ENCODE assay signal across 8 cellular contexts in the genomic region with DNA sequence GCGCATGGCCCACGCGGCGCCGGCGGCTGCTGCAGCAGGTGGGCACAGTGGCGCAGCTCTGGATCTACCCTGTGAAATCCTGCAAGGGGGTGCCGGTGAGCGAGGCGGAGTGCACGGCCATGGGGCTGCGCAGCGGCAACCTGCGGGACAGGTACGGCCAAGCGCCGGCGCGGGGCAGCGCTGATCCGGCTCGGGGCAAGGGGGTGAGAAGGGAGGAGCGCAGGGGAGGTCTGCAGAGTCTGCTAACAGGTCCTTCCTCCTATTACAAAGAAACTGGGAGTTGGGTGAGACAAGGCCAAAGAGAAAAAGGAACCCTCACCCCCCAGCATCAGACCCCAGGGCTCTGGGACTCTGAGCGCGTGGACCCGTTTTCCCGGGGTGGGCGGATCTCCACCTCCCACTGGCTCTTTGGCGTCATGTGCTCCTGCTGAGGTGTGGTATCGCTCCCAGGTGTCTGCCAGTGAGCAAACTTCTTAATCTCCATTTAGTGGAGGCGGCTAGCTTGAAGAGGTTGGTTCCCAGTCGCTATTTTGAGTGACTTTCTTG. TPM values are rescaled to one million over a fixed set of nuclear protein-coding genes. Genes with fewer than 3 reads are reported as not detected.
A peak's percentile ranks its signal among the peaks of the same experiment; 100 is the strongest.
DNase-seq lines count a peak whose midpoint lies in the region; ATAC-seq and TF ChIP-seq lines count a peak whose summit lies in the region.

No MANE protein-coding gene starts in this region.

- H3K4me1 ChIP-seq in BLaER1 treated with 17β-estradiol and CSF1 and Interleukin-3, amounts not matched to agents 10 nM and 100 nM, result peaks cover 0 to 24% (median 16%) of the 10 kb centered on the region in 10 experiments; a peak in 14 of 20 replicates
- H3K4me1 ChIP-seq in MM.1S (ENCODE audit: low read length), result no peaks in the 10 kb centered on the region
- H3K4me1 ChIP-seq in adipocyte (ENCODE audit: control insufficient read depth, insufficient read depth, low read length), result peaks cover 47% of the 10 kb centered on the region
- peaks cover 11% of the 10 kb centered on the region for H3K4me1 ChIP-seq in smooth muscle cell (ENCODE audit: low read depth)
- H3K4me1 ChIP-seq in Karpas-422 (ENCODE audit: low read length), result no peaks in the 10 kb centered on the region

- H3K9ac ChIP-seq in BLaER1 treated with 17β-estradiol and CSF1 and Interleukin-3, amounts not matched to agents 10 nM and 100 nM, result peak overlapping the region in 10 of 11 experiments; percentile 18 to 59 (median 38); a peak in 12 of 22 replicates
- peak overlapping the region; percentile 35; the same call in 1 of the 2 replicates for H3K9ac ChIP-seq in MM.1S (ENCODE audit: low read length)
- H3K9ac ChIP-seq in adipocyte (ENCODE audit: low read length), result peak overlapping the region; percentile 82
- H3K9ac ChIP-seq in smooth muscle cell (ENCODE audit: low read depth), result no peak overlapping the region
- no peak overlapping the region for H3K9ac ChIP-seq in Karpas-422 (ENCODE audit: low read length)

- peaks cover 0 to 12% (median 4%) of the 10 kb centered on the region in 11 experiments; a peak in 6 of 22 replicates for H3K9me3 ChIP-seq in BLaER1 treated with 17β-estradiol and CSF1 and Interleukin-3, amounts not matched to agents 10 nM and 100 nM (replicated peaks in 1 of 11)
- no peaks in the 10 kb centered on the region for H3K9me3 ChIP-seq in MM.1S (replicated peaks; ENCODE audit: insufficient read depth, low read length)
- no peaks in the 10 kb centered on the region for H3K9me3 ChIP-seq in adipocyte (ENCODE audit: control insufficient read depth, low read length)
- H3K9me3 ChIP-seq in smooth muscle cell (replicated peaks; ENCODE audit: low read depth), result no peaks in the 10 kb centered on the region
- no peaks in the 10 kb centered on the region for H3K9me3 ChIP-seq in Karpas-422 (ENCODE audit: low read length)

- H3K36me3 ChIP-seq in BLaER1 treated with 17β-estradiol and CSF1 and Interleukin-3, amounts not matched to agents 10 nM and 100 nM, result no peaks in the 10 kb centered on the region
- no peaks in the 10 kb centered on the region for H3K36me3 ChIP-seq in MM.1S (replicated peaks; ENCODE audit: insufficient read depth, low read length)
- H3K36me3 ChIP-seq in adipocyte (ENCODE audit: control insufficient read depth, insufficient read depth, low read length, severe bottlenecking), result peaks cover 22% of the 10 kb centered on the region
- H3K36me3 ChIP-seq in smooth muscle cell (ENCODE audit: low read depth), result no peaks in the 10 kb centered on the region
- H3K36me3 ChIP-seq in Karpas-422 (ENCODE audit: insufficient read depth, low read length), result no peaks in the 10 kb centered on the region

- no peak overlapping the region for H3K27ac ChIP-seq in BLaER1 treated with 17β-estradiol and CSF1 and Interleukin-3, amounts not matched to agents 10 nM and 100 nM
- H3K27ac ChIP-seq in MM.1S (ENCODE audit: low read length), result peak overlapping the region; percentile 11; the same call in 1 of the 2 replicates
- no peak overlapping the region for H3K27ac ChIP-seq in smooth muscle cell (ENCODE audit: low read depth)
- no peak overlapping the region for H3K27ac ChIP-seq in Karpas-422 (ENCODE audit: low read length)

- H4K20me1 ChIP-seq in BLaER1 treated with 17β-estradiol and CSF1 and Interleukin-3, amounts not matched to agents 10 nM and 100 nM, result peaks cover 0 to 4% (median 0%) of the 10 kb centered on the region in 11 experiments; a peak in 1 of 22 replicates
- H4K20me1 ChIP-seq in MM.1S (ENCODE audit: insufficient read depth, low read length) (no peaks in the 10 kb centered on the region), smooth muscle cell (ENCODE audit: low read depth) (no peaks in the 10 kb centered on the region), Karpas-422 (ENCODE audit: insufficient read depth, low read depth, low read length) (no peaks in the 10 kb centered on the region)

- H3K4me3 ChIP-seq in BLaER1 treated with 17β-estradiol and CSF1 and Interleukin-3, amounts not matched to agents 10 nM and 100 nM, result peak overlapping the region; percentile 41 to 66 (median 55)
- H3K4me3 ChIP-seq in MM.1S (ENCODE audit: low read length) (peak overlapping the region; percentile 56), adipocyte (ENCODE audit: low read length) (peak overlapping the region; percentile 80), smooth muscle cell (peak overlapping the region; percentile 63), Karpas-422 (ENCODE audit: low read length) (no peak overlapping the region)

- peaks cover 32 to 40% (median 36%) of the 10 kb centered on the region in 11 experiments for H3K27me3 ChIP-seq in BLaER1 treated with 17β-estradiol and CSF1 and Interleukin-3, amounts not matched to agents 10 nM and 100 nM
- no peaks in the 10 kb centered on the region for H3K27me3 ChIP-seq in MM.1S (replicated peaks; ENCODE audit: insufficient read depth, low read length)
- no peaks in the 10 kb centered on the region for H3K27me3 ChIP-seq in adipocyte (replicated peaks; ENCODE audit: control insufficient read depth, insufficient read depth, low read length)
- no peaks in the 10 kb centered on the region for H3K27me3 ChIP-seq in smooth muscle cell (ENCODE audit: low read depth)
- no peaks in the 10 kb centered on the region for H3K27me3 ChIP-seq in Karpas-422 (ENCODE audit: low read length)

- no peaks in the 10 kb centered on the region for H3K79me2 ChIP-seq in MM.1S (ENCODE audit: low read length)
- no peaks in the 10 kb centered on the region for H3K79me2 ChIP-seq in smooth muscle cell (ENCODE audit: low read depth)
- H3K79me2 ChIP-seq in Karpas-422 (ENCODE audit: low read length), result no peaks in the 10 kb centered on the region

- peak; percentile 42 for ATAC-seq in GM21390 (IDR thresholded peaks at IDR 0.05; ENCODE audit: unreplicated experiment)

- H3K4me2 ChIP-seq in BLaER1 treated with 17β-estradiol and CSF1 and Interleukin-3, amounts not matched to agents 10 nM and 100 nM, result peak overlapping the region; percentile 69 to 89 (median 80)
- peak overlapping the region; percentile 69 for H3K4me2 ChIP-seq in MM.1S (ENCODE audit: low read depth, low read length)
- peak overlapping the region; percentile 99 for H3K4me2 ChIP-seq in smooth muscle cell
- H3K4me2 ChIP-seq in Karpas-422 (ENCODE audit: low read depth, low read length, poor library complexity, severe bottlenecking), result no peak overlapping the region

- 3% methylated on average over 32 of the region's 32 CpGs for WGBS in smooth muscle cell (ENCODE audit: low lambda C conversion rate)

- H2AFZ ChIP-seq in MM.1S (ENCODE audit: low read length) (peak overlapping the region; percentile 64), smooth muscle cell (ENCODE audit: low read depth) (peak overlapping the region; percentile 89), Karpas-422 (ENCODE audit: low read length) (no peak overlapping the region)

- H3K9me2 ChIP-seq in MM.1S (replicated peaks; ENCODE audit: insufficient read depth, low read length), result no peaks in the 10 kb centered on the region
- H3K9me2 ChIP-seq in Karpas-422 (replicated peaks; ENCODE audit: insufficient read depth, low read length), result no peaks in the 10 kb centered on the region

- no peaks in the 10 kb centered on the region for H3F3A ChIP-seq in MM.1S (ENCODE audit: insufficient read depth, low read length)
- H3F3A ChIP-seq in smooth muscle cell (ENCODE audit: low read depth), result peaks cover 4% of the 10 kb centered on the region

- no peak for TF ChIP-seq CTCF in MM.1S (IDR thresholded peaks at IDR 0.05; ENCODE audit: low read length)
- TF ChIP-seq CTCF in smooth muscle cell (IDR thresholded peaks at IDR 0.05; ENCODE audit: borderline replicate concordance, insufficient read depth, poor library complexity, severe bottlenecking), result no peak

- peak; percentile 50 for DNase-seq in MM.1S
- no peak for DNase-seq in adipocyte (ENCODE audit: low read depth)
- peak; percentile 61 for DNase-seq in iPS-NIHi7 (ENCODE audit: extremely low spot score)
- DNase-seq in smooth muscle cell (lab: John Stamatoyannopoulos, UW; ENCODE audit: unreplicated experiment), result no peak
- no peak for DNase-seq in Karpas-422
- DNase-seq in HCEC 1CT, result no peak

RNA-seq across cellular contexts. Expression of a gene that starts 0.4 kb away (rescaled TPM):
- total RNA-seq in smooth muscle cell, result 0.18 and 2.3 TPM in 2 replicates
- polyA plus RNA-seq in smooth muscle cell, result 0.28 and 0.83 TPM in 2 replicates
- 0.04 TPM in 1 of 2 replicates, not detected in the other for total RNA-seq in Karpas-422 (2014; rRNA removed; shearing (Covaris generic); ENCODE audit: low replicate concordance)

RNA-seq across cellular contexts. Expression of a gene that starts 39.0 kb away (rescaled TPM):
- total RNA-seq in smooth muscle cell, result 7.6 and 13.0 TPM in 2 replicates
- 4.7 and 6.1 TPM in 2 replicates for polyA plus RNA-seq in smooth muscle cell
- total RNA-seq in Karpas-422 (2014; rRNA removed; shearing (Covaris generic); ENCODE audit: low replicate concordance), result 0.48 TPM in 1 of 2 replicates, not detected in the other

Comparison
In these comparisons a context has a peak if more than half of its experiments do, and no peak if none do; other contexts are left out.
1. H3K9ac ChIP-seq: peak in BLaER1 treated with 17β-estradiol and CSF1 and Interleukin-3, amounts not matched to agents 10 nM and 100 nM (10 of 11), MM.1S (single experiment) and adipocyte (single experiment); none in smooth muscle cell (single experiment) and Karpas-422 (single experiment).
2. DNase-seq: peak in MM.1S (single experiment) and iPS-NIHi7 (single experiment); none in adipocyte (single experiment), smooth muscle cell (single experiment), Karpas-422 (single experiment) and HCEC 1CT (single experiment).